19 cellular contexts compared by ENCODE assay signal in the genomic region with DNA sequence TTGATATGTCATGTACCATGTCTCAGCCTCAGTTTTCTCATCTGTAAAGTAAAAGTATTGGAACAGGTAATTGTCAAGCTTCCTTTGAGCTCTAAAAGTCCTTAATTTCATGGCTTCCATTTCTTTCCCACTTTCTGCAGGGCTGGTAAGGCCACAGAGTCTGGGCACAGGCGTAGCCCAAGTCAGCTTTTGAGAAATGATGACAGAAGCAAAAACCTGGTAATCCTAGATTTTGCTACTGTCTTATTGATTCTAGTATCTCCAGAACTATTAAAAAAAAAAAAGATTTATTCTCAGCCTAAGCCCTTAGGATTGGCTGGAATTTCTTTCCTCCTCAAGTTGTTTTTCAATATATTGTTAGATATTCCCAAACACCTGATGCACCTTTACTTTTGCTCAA.
"Had no signal": no experiment of that assay in that cellular context is flagged by ENCODE, and none has a peak within 500 bp of the region (broad histone marks: within the 10 kb centered on the region; RNA-seq: fewer than 3 reads in every experiment).

No MANE protein-coding gene starts in this region.

- H3K27ac ChIP-seq: adrenal gland, breast epithelium, VCaP had no signal

- H3K4me1 Mint-ChIP-seq: immature natural killer cell had no signal

- H3K36me3 Mint-ChIP-seq: activated naive CD4-positive, alpha-beta T cell treated with anti-CD3 and anti-CD28 coated beads, Interleukin-2, amount 50 U/mL, for 72 hours had no signal

- ATAC-seq: activated naive CD4-positive, alpha-beta T cell treated with anti-CD3 and anti-CD28 coated beads, Interleukin-2, amount 50 U/mL, for 72 hours; esophagus mucosa; gastroesophageal sphincter had no signal

- H3K36me3 ChIP-seq: breast epithelium had no signal

- DNase-seq: activated CD4-positive, alpha-beta T cell treated with anti-CD3 and anti-CD28 coated beads, Interleukin-2, amount 50 U/mL, for 48 hours; activated gamma-delta T cell treated with Interleukin-2 at 50 U/mL for 16 hours; adrenal gland; immature natural killer cell; kidney glomerular epithelial cell; midbrain; nephron progenitor cell; nucleus accumbens; posterior cingulate gyrus; T-helper 2 cell had no signal

- H3K4me3 Mint-ChIP-seq: immature natural killer cell; nephron progenitor cell; stimulated activated naive CD8-positive, alpha-beta T cell treated with anti-CD3 and anti-CD28 coated beads, Interleukin-15, Interleukin-2, amounts not matched to agents 100 ng/mL and 50 ng/mL, for 24 hours had no signal

- FAIRE-seq: astrocyte had no signal

- H3K27ac Mint-ChIP-seq: immature natural killer cell; stimulated activated naive CD8-positive, alpha-beta T cell treated with anti-CD3 and anti-CD28 coated beads, Interleukin-15, Interleukin-2, amounts not matched to agents 100 ng/mL and 50 ng/mL, for 24 hours had no signal

- H3K9me3 Mint-ChIP-seq: activated naive CD4-positive, alpha-beta T cell treated with anti-CD3 and anti-CD28 coated beads, Interleukin-2, amount 50 U/mL, for 72 hours; immature natural killer cell; nephron progenitor cell; stimulated activated naive CD8-positive, alpha-beta T cell treated with anti-CD3 and anti-CD28 coated beads, Interleukin-15, Interleukin-2, amounts not matched to agents 100 ng/mL and 50 ng/mL, for 24 hours had no signal

- H3K9me3 ChIP-seq: adrenal gland, breast epithelium, gastroesophageal sphincter had no signal

- H3K27me3 Mint-ChIP-seq: stimulated activated naive CD8-positive, alpha-beta T cell treated with anti-CD3 and anti-CD28 coated beads, Interleukin-15, Interleukin-2, amounts not matched to agents 100 ng/mL and 50 ng/mL, for 24 hours had no signal

- H3K27me3 ChIP-seq: adrenal gland, breast epithelium, gastroesophageal sphincter had no signal

- H3K4me3 ChIP-seq: adrenal gland, breast epithelium, coronary artery, gastroesophageal sphincter, lung had no signal
